7 cellular contexts compared by ENCODE assay signal in genomic region chr22:41957941-41958556, GRCh38. TPM values are rescaled to one million over a fixed set of nuclear protein-coding genes. Genes with fewer than 3 reads are reported as not detected.
A peak's percentile ranks its signal among the peaks of the same experiment; 100 is the strongest.
DNase-seq lines count a peak whose midpoint lies in the region; ATAC-seq lines count a peak whose summit lies in the region.

No MANE protein-coding gene starts in this region.

- H3K27me3 ChIP-seq in right cardiac atrium (ENCODE audit: control insufficient read depth, insufficient read depth), result no peaks in the 10 kb centered on the region

- H3K9me3 ChIP-seq in T-helper 17 cell (ENCODE audit: control insufficient read depth, low read length, poor library complexity, severe bottlenecking) (no peaks in the 10 kb centered on the region), right cardiac atrium (ENCODE audit: control insufficient read depth, low read length) (no peaks in the 10 kb centered on the region)

- no peak overlapping the region for H3K27ac ChIP-seq in right cardiac atrium (ENCODE audit: low read length)

- H3K27me3 Mint-ChIP-seq in T-helper 17 cell, result no peaks in the 10 kb centered on the region
- peaks cover 14% of the 10 kb centered on the region for H3K27me3 Mint-ChIP-seq in stimulated activated memory B cell treated with anti-CD40 and anti-IgM and Interleukin-4, amounts not matched to agents 10 μg/mL and 1 μg/mL and 100 μg/mL, for 72 hours

- H3K4me1 Mint-ChIP-seq in T-helper 17 cell, result peaks cover 3% of the 10 kb centered on the region
- peaks cover 26% of the 10 kb centered on the region for H3K4me1 Mint-ChIP-seq in stimulated activated memory B cell treated with anti-CD40 and anti-IgM and Interleukin-4, amounts not matched to agents 10 μg/mL and 1 μg/mL and 100 μg/mL, for 72 hours

- DNase-seq in T-helper 17 cell, result no peak
- DNase-seq in right cardiac atrium, result no peak
- DNase-seq in activated T-cell treated with anti-CD3 and anti-CD28 coated beads for 4 hours, result no peak
- no peak for DNase-seq in NCI-H2227 treated with DMSO at 0.1 percent for 48 hours (lab: John Stamatoyannopoulos, UW)

- intact Hi-C loops in right cardiac atrium (cut with DNase I), result no loop called here

- no peak overlapping the region for H3K27ac Mint-ChIP-seq in T-helper 17 cell
- peak overlapping the region; percentile 84 for H3K27ac Mint-ChIP-seq in stimulated activated memory B cell treated with anti-CD40 and anti-IgM and Interleukin-4, amounts not matched to agents 10 μg/mL and 1 μg/mL and 100 μg/mL, for 72 hours

- no peak overlapping the region for H3K4me3 Mint-ChIP-seq in T-helper 17 cell
- peak overlapping the region; percentile 7 for H3K4me3 Mint-ChIP-seq in stimulated activated memory B cell treated with anti-CD40 and anti-IgM and Interleukin-4, amounts not matched to agents 10 μg/mL and 1 μg/mL and 100 μg/mL, for 72 hours

- no peaks in the 10 kb centered on the region for H3K9me3 Mint-ChIP-seq in stimulated activated memory B cell treated with anti-CD40 and anti-IgM and Interleukin-4, amounts not matched to agents 10 μg/mL and 1 μg/mL and 100 μg/mL, for 72 hours

- H3K4me3 ChIP-seq in right cardiac atrium (ENCODE audit: low read length), result no peak overlapping the region

- peaks cover 3% of the 10 kb centered on the region for H3K4me1 ChIP-seq in right cardiac atrium (ENCODE audit: control insufficient read depth, insufficient read depth, low read length)

- WGBS in right cardiac atrium, result 52% methylated on average over 23 of the region's 23 CpGs

- peak; percentile 8 for ATAC-seq in HG02610 (IDR thresholded peaks at IDR 0.05; ENCODE audit: unreplicated experiment)
- ATAC-seq in T-helper 17 cell, result peak; percentile 57
- peak; percentile 12 to 25 for ATAC-seq in right cardiac atrium
- peak; percentile 68 for ATAC-seq in stimulated activated memory B cell treated with anti-CD40 and anti-IgM and Interleukin-4, amounts not matched to agents 10 μg/mL and 1 μg/mL and 100 μg/mL, for 72 hours
- ATAC-seq in GM18520 (IDR thresholded peaks at IDR 0.05; ENCODE audit: unreplicated experiment), result no peak

- H3K36me3 Mint-ChIP-seq in T-helper 17 cell (ENCODE audit: low read depth), result no peaks in the 10 kb centered on the region
- no peaks in the 10 kb centered on the region for H3K36me3 Mint-ChIP-seq in stimulated activated memory B cell treated with anti-CD40 and anti-IgM and Interleukin-4, amounts not matched to agents 10 μg/mL and 1 μg/mL and 100 μg/mL, for 72 hours

RNA-seq across cellular contexts. Expression of gene CENPM, which starts 11.1 kb away (rescaled TPM):
- total RNA-seq in T-helper 17 cell (10 to 100 TPM; 26.9 to 28.3 TPM), right cardiac atrium (1 to 10 TPM in 2 of 4 donors, not detected in 2; 1.4 to 1.8 TPM)
- 0.23 TPM for polyA plus RNA-seq in right cardiac atrium

RNA-seq across cellular contexts. Expression of gene SEPTIN3, which starts 11.2 kb away (rescaled TPM):
- under 1 TPM in 1 of 2 donors, not detected in 1; 0.42 TPM for total RNA-seq in T-helper 17 cell
- under 1 TPM; 0.09 to 0.39 (median 0.14) TPM for total RNA-seq in right cardiac atrium
- 0.14 TPM for polyA plus RNA-seq in right cardiac atrium

RNA-seq across cellular contexts. Expression of gene TNFRSF13C, which starts 31.4 kb away (rescaled TPM):
- 10 to 100 TPM; 10.2 to 23.9 TPM for total RNA-seq in T-helper 17 cell
- under 1 TPM; 0.19 to 0.96 (median 0.55) TPM for total RNA-seq in right cardiac atrium
- polyA plus RNA-seq in right cardiac atrium, result 0.41 TPM

RNA-seq across cellular contexts. Expression of gene WBP2NL, which starts 40.5 kb away (rescaled TPM):
- 1 to 10 TPM in 1 of 2 donors, under 1 TPM in 1; 0.91 to 1.7 TPM for total RNA-seq in T-helper 17 cell
- under 1 TPM; 0.49 to 0.59 (median 0.51) TPM for total RNA-seq in right cardiac atrium
- 0.20 TPM for polyA plus RNA-seq in right cardiac atrium

Comparison
In these comparisons a context has a peak if more than half of its experiments do, and no peak if none do; other contexts are left out.
1. RNA of gene CENPM, which starts 11.1 kb away (total RNA-seq): 26.9 to 28.3 TPM in T-helper 17 cell; 1.4 to 1.8 TPM in right cardiac atrium; every median in the first group is over 4 times any median in the second.